In genomic region chr2:144659731-144660275, GRCh38 we compare ENCODE assay signal across 9 cellular contexts.
DNase-seq lines count a peak whose midpoint lies in the region; ATAC-seq and TF ChIP-seq lines count a peak whose summit lies in the region.
"Had no signal": no experiment of that assay in that cellular context is flagged by ENCODE, and none has a peak within 500 bp of the region (broad histone marks: within the 10 kb centered on the region; RNA-seq: fewer than 3 reads in every experiment).

No MANE protein-coding gene starts in this region.

- peak; percentile 59 for DNase-seq in stimulated activated naive CD4-positive, alpha-beta T cell treated with Interleukin-2 at 50 U/mL for 16 hours (lab: John Stamatoyannopoulos, UW)
- no peak for DNase-seq in stimulated activated naive CD4-positive, alpha-beta T cell (lab: John Stamatoyannopoulos, UW)
- DNase-seq in activated T-cell treated with anti-CD3 and anti-CD28 coated beads, Interleukin-2, amount 50 U/mL, for 1 hour = peak; percentile 29
- DNase-seq in left lung (peak; percentile 69 to 76), transverse colon (no peak), vagina (ENCODE audit: extremely low spot score in 2 of 2) (no peak), posterior vena cava (ENCODE audit: low spot score) (no peak), left lobe of liver (ENCODE audit: low spot score) (no peak)

- no peaks in the 10 kb centered on the region for H3K27me3 ChIP-seq in left lung
- no peaks in the 10 kb centered on the region for H3K27me3 ChIP-seq in transverse colon
- no peaks in the 10 kb centered on the region for H3K27me3 ChIP-seq in vagina

- H3K4me3 ChIP-seq in left lung (no peak overlapping the region), transverse colon (no peak overlapping the region), vagina (no peak overlapping the region)

- no peak for TF ChIP-seq CTCF in left lung (IDR thresholded peaks at IDR 0.05)
- TF ChIP-seq CTCF in transverse colon (IDR thresholded peaks at IDR 0.05) = no peak
- no peak for TF ChIP-seq CTCF in vagina (IDR thresholded peaks at IDR 0.05)

- H3K36me3 ChIP-seq in left lung = no peaks in the 10 kb centered on the region
- no peaks in the 10 kb centered on the region for H3K36me3 ChIP-seq in transverse colon
- H3K36me3 ChIP-seq in vagina = no peaks in the 10 kb centered on the region

- peak; percentile 83 for ATAC-seq in left lung
- ATAC-seq in left lobe of liver = no peak

- 81% methylated on average over 10 of the region's 10 CpGs; no CpG with 5 or more reads in 1 of the 2 donors for WGBS in transverse colon (ENCODE audit: low coverage in 1 of 2), 2 donors

- H3K9me3 ChIP-seq in left lung (no peaks in the 10 kb centered on the region), transverse colon (no peaks in the 10 kb centered on the region), vagina (no peaks in the 10 kb centered on the region)

- in situ Hi-C loops in transverse colon (cut with MboI; ENCODE audit: low pct_ligation_motif_present in 1 of 4, low pct_unique_long_range_greater_than_20kb in 1 of 4, low sequenced_read_pairs in 3 of 4) = no loop called here

- TF ChIP-seq POLR2A in transverse colon (IDR thresholded peaks at IDR 0.05) = no peak
- no peak for TF ChIP-seq POLR2A in vagina (IDR thresholded peaks at IDR 0.05)

- TF ChIP-seq EP300 in transverse colon (IDR thresholded peaks at IDR 0.05; ENCODE audit: low read depth) = no peak

- intact Hi-C loops in left lung (cut with DNase I) (no loop called here), transverse colon (cut with DNase I; ENCODE audit: low total_unique reads) (no loop called here), vagina (cut with DNase I) (no loop called here), posterior vena cava (cut with DNase I) (no loop called here)

- peaks cover 0 to 38% of the 10 kb centered on the region in 2 donors for H3K4me1 ChIP-seq in left lung
- no peaks in the 10 kb centered on the region for H3K4me1 ChIP-seq in transverse colon
- H3K4me1 ChIP-seq in vagina = no peaks in the 10 kb centered on the region

- H3K27ac ChIP-seq in left lung (peak overlapping the region; percentile 52 to 88), transverse colon (peak overlapping the region; percentile 4 to 61 (median 14)), vagina (no peak overlapping the region)
- H3K27ac ChIP-seq: VCaP had no signal

Comparison
In these comparisons a context has a peak if more than half of its experiments do, and no peak if none do; other contexts are left out.
1. DNase-seq: peak in stimulated activated naive CD4-positive, alpha-beta T cell treated with Interleukin-2 at 50 U/mL for 16 hours (single experiment), activated T-cell treated with anti-CD3 and anti-CD28 coated beads, Interleukin-2, amount 50 U/mL, for 1 hour (single experiment) and left lung (2 of 2); none in stimulated activated naive CD4-positive, alpha-beta T cell (0 of 6), transverse colon (single experiment), vagina (0 of 2), posterior vena cava (single experiment) and left lobe of liver (single experiment).